10 cellular contexts compared by ENCODE assay signal in the genomic region with DNA sequence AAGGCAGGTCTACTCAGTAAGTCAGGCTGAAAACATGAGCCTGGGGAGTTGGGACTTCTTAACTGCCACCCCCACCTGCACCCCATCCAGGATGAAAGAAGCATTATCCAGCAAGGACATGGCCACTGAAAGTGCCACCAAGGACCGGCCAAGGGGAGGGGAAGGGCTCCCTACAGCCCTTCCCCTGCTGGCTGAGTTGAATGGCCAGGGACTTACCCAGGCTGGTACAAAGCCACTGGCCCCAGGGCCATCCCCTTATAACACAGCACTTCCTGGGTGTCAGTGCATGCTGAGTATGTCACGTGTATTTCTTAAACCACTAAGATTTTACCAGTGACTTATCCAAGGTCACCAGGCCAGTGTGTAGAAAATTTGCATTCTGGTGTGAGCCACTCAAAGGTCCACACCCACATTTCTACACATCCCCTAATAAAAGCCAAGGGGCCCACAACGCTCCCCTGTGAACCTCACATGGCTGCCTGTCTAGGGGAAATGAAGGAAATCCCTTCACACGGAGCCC. TPM values are rescaled to one million over a fixed set of nuclear protein-coding genes. Genes with fewer than 3 reads are reported as not detected.
A peak's percentile ranks its signal among the peaks of the same experiment; 100 is the strongest.
DNase-seq lines count a peak whose midpoint lies in the region; ATAC-seq, FAIRE-seq and TF ChIP-seq lines count a peak whose summit lies in the region.
"Had no signal": no experiment of that assay in that cellular context is flagged by ENCODE, and none has a peak within 500 bp of the region (broad histone marks: within the 10 kb centered on the region; RNA-seq: fewer than 3 reads in every experiment).

No MANE protein-coding gene starts in this region.

- H3K4me3 Mint-ChIP-seq in central memory CD8-positive, alpha-beta T cell = no peak overlapping the region

- H3K9me3 Mint-ChIP-seq in central memory CD8-positive, alpha-beta T cell = no peaks in the 10 kb centered on the region

- no peak for TF ChIP-seq CTCF in left lung (IDR thresholded peaks at IDR 0.05)
- TF ChIP-seq CTCF in foreskin keratinocyte (conservative IDR thresholded peaks at IDR 0.05) = no peak

- no peaks in the 10 kb centered on the region for H3K36me3 ChIP-seq in left lung
- H3K36me3 ChIP-seq: esophagus muscularis mucosa had no signal

- intact Hi-C loops in posterior cingulate gyrus (cut with DNase I) (no loop called here), left lung (cut with DNase I) (no loop called here)

- H3K4me1 ChIP-seq in left lung (peaks cover 7 to 16% of the 10 kb centered on the region in 2 donors), foreskin keratinocyte (no peaks in the 10 kb centered on the region)

- no peaks in the 10 kb centered on the region for H3K9me3 ChIP-seq in left lung
- H3K9me3 ChIP-seq: esophagus muscularis mucosa had no signal

- DNase-seq in GM12892 (ENCODE audit: insufficient read length) (peak; percentile 70), posterior cingulate gyrus (no peak), NCI-H1105 (lab: John Stamatoyannopoulos, UW) (no peak), left lung (no peak), foreskin keratinocyte (no peak)
- DNase-seq in central memory CD8-positive, alpha-beta T cell (ENCODE audit: low spot score in 2 of 2) = no peak
- DNase-seq: stimulated activated CD8-positive, alpha-beta memory T cell treated with anti-CD3 and anti-CD28 coated beads, Interleukin-4, amount 100 ng/mL, for 48 hours had no signal

- H3K27ac Mint-ChIP-seq in central memory CD8-positive, alpha-beta T cell (ENCODE audit: low read depth) = peak overlapping the region; percentile 1

- no peak overlapping the region for H3K4me3 ChIP-seq in left lung
- H3K4me3 ChIP-seq: esophagus muscularis mucosa had no signal

- ATAC-seq in GM19452 (IDR thresholded peaks at IDR 0.05; ENCODE audit: unreplicated experiment) (peak; percentile 79), HG03135 (IDR thresholded peaks at IDR 0.05; ENCODE audit: unreplicated experiment) (peak; percentile 62), left lung (no peak), foreskin keratinocyte (no peak)
- peak; percentile 37 for ATAC-seq in central memory CD8-positive, alpha-beta T cell (replicated peaks; ENCODE audit: extremely low read depth, poor library complexity, severe bottlenecking)

- H3K36me3 Mint-ChIP-seq in central memory CD8-positive, alpha-beta T cell (ENCODE audit: insufficient read depth) = peaks cover 2% of the 10 kb centered on the region

- peaks cover 25% of the 10 kb centered on the region for H3K4me1 Mint-ChIP-seq in central memory CD8-positive, alpha-beta T cell

- H3K27ac ChIP-seq in left lung = no peak overlapping the region
- H3K27ac ChIP-seq in foreskin keratinocyte = no peak overlapping the region
- H3K27ac ChIP-seq: esophagus muscularis mucosa had no signal

- H3K27me3 ChIP-seq in left lung = no peaks in the 10 kb centered on the region
- no peaks in the 10 kb centered on the region for H3K27me3 ChIP-seq in foreskin keratinocyte
- H3K27me3 ChIP-seq: esophagus muscularis mucosa had no signal

- TF ChIP-seq POLR2A in GM12892 (IDR thresholded peaks at IDR 0.05; ENCODE audit: low read depth, low read length) = peak; percentile 82

- H3K27me3 Mint-ChIP-seq in central memory CD8-positive, alpha-beta T cell = no peaks in the 10 kb centered on the region

- peak; percentile 92 for FAIRE-seq in GM12892 (lab: Jason Lieb, UNC)

RNA-seq across cellular contexts. Expression of a gene that starts 29.3 kb away (rescaled TPM):
- polyA plus RNA-seq in GM12892 (2012; ENCODE audit: missing spikeins) = 61.9 TPM
- total RNA-seq in left lung (100 to 1,000 TPM; 292 to 395 TPM), foreskin keratinocyte (169 and 246 TPM in 2 replicates)
- 108 and 116 TPM in 2 replicates for polyA plus RNA-seq in foreskin keratinocyte

Comparison
In these comparisons a context has a peak if more than half of its experiments do, and no peak if none do; other contexts are left out.
1. ATAC-seq: peak in GM19452 (single experiment), HG03135 (single experiment) and central memory CD8-positive, alpha-beta T cell (single experiment); none in left lung (single experiment) and foreskin keratinocyte (single experiment).